Comparison of ENCODE assay signal across 16 cellular contexts in the genomic region with DNA sequence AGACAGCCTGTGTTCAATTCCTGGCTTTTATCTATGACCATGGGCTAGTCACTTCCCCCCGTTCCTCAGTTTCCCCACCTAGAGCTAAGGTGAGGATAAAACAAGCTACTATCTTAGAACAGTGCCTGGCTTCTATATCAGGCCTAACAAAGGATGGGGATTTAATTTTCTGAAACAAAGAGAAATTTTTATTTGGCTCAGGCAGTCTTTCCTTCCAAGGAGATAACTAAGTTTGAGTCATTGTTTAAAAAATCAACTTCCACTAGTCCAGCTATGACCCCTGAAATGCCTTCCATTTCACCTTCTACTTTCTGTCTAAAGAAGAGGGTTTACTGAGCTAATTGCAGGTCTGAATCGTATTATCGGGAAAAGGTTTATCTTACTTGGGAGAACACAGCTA.
DNase-seq lines count a peak whose midpoint lies in the region; ATAC-seq and TF ChIP-seq lines count a peak whose summit lies in the region.
"Had no signal": no experiment of that assay in that cellular context is flagged by ENCODE, and none has a peak within 500 bp of the region (broad histone marks: within the 10 kb centered on the region; RNA-seq: fewer than 3 reads in every experiment).

No MANE protein-coding gene starts in this region.

- POLR2A ChIA-PET in RWPE1 (lab: Yijun Ruan, JAX; ENCODE audit: low non-redundant PET): no interaction called here

- no peaks in the 10 kb centered on the region for H3K9me3 Mint-ChIP-seq in activated naive CD4-positive, alpha-beta T cell treated with anti-CD3 and anti-CD28 coated beads, Interleukin-2, amount 10 ng/mL, durations not matched to agents 7 days and 5 days
- no peaks in the 10 kb centered on the region for H3K9me3 Mint-ChIP-seq in stimulated activated effector memory CD8-positive, alpha-beta T cell treated with anti-CD3 and anti-CD28 coated beads, Interleukin-12 subunit alpha, Interleukin-12 subunit beta, amount 100 ng/mL, for 72 hours
- H3K9me3 Mint-ChIP-seq: activated B cell treated with CpG ODN at 0.5 μM for 24 hours; naive thymus-derived CD8-positive, alpha-beta T cell; type B pancreatic cell had no signal

- H3K4me1 Mint-ChIP-seq in activated naive CD4-positive, alpha-beta T cell treated with anti-CD3 and anti-CD28 coated beads, Interleukin-2, amount 10 ng/mL, durations not matched to agents 7 days and 5 days: peaks cover 3% of the 10 kb centered on the region
- H3K4me1 Mint-ChIP-seq in stimulated activated effector memory CD8-positive, alpha-beta T cell treated with anti-CD3 and anti-CD28 coated beads, Interleukin-12 subunit alpha, Interleukin-12 subunit beta, amount 100 ng/mL, for 72 hours: peaks cover 66% of the 10 kb centered on the region

- peak overlapping the region; percentile 34 for H3K27ac ChIP-seq in RWPE1

- peak overlapping the region; percentile 16 for H3K27ac Mint-ChIP-seq in activated naive CD4-positive, alpha-beta T cell treated with anti-CD3 and anti-CD28 coated beads, Interleukin-2, amount 10 ng/mL, durations not matched to agents 7 days and 5 days
- peak overlapping the region; percentile 1 for H3K27ac Mint-ChIP-seq in stimulated activated effector memory CD8-positive, alpha-beta T cell treated with anti-CD3 and anti-CD28 coated beads, Interleukin-12 subunit alpha, Interleukin-12 subunit beta, amount 100 ng/mL, for 72 hours
- H3K27ac Mint-ChIP-seq: activated B cell treated with CpG ODN at 0.5 μM for 24 hours, type B pancreatic cell had no signal

- no peak overlapping the region for H3K4me3 Mint-ChIP-seq in activated naive CD4-positive, alpha-beta T cell treated with anti-CD3 and anti-CD28 coated beads, Interleukin-2, amount 10 ng/mL, durations not matched to agents 7 days and 5 days
- H3K4me3 Mint-ChIP-seq in stimulated activated effector memory CD8-positive, alpha-beta T cell treated with anti-CD3 and anti-CD28 coated beads, Interleukin-12 subunit alpha, Interleukin-12 subunit beta, amount 100 ng/mL, for 72 hours: peak overlapping the region; percentile 18

- no peak for ATAC-seq in stimulated activated effector memory CD8-positive, alpha-beta T cell treated with anti-CD3 and anti-CD28 coated beads, Interleukin-12 subunit alpha, Interleukin-12 subunit beta, amount 100 ng/mL, for 72 hours
- ATAC-seq in GM19035 (IDR thresholded peaks at IDR 0.05; ENCODE audit: unreplicated experiment): no peak
- ATAC-seq: GM12878; naive thymus-derived CD8-positive, alpha-beta T cell; Right ventricle myocardium inferior; stimulated activated naive CD8-positive, alpha-beta T cell treated with anti-CD3 and anti-CD28 coated beads, Interleukin-15, Interleukin-2, amounts not matched to agents 100 U/mL and 50 U/mL, for 24 hours had no signal

- no peak for TF ChIP-seq CTCF in RWPE1 (conservative IDR thresholded peaks at IDR 0.05; ENCODE audit: low read depth)

- no peaks in the 10 kb centered on the region for H3K36me3 Mint-ChIP-seq in activated naive CD4-positive, alpha-beta T cell treated with anti-CD3 and anti-CD28 coated beads, Interleukin-2, amount 10 ng/mL, durations not matched to agents 7 days and 5 days
- no peaks in the 10 kb centered on the region for H3K36me3 Mint-ChIP-seq in stimulated activated effector memory CD8-positive, alpha-beta T cell treated with anti-CD3 and anti-CD28 coated beads, Interleukin-12 subunit alpha, Interleukin-12 subunit beta, amount 100 ng/mL, for 72 hours
- H3K36me3 Mint-ChIP-seq: naive thymus-derived CD8-positive, alpha-beta T cell; type B pancreatic cell had no signal

- CTCF ChIA-PET in activated naive CD4-positive, alpha-beta T cell treated with anti-CD3 and anti-CD28 coated beads, Interleukin-2, amount 10 ng/mL, durations not matched to agents 7 days and 5 days (lab: Charles Lee): interaction anchor here (0.6 kb wide), 1 partner anchor 235 kb away, joined by 3 read pairs; no protein-coding TSS in a partner anchor
- CTCF ChIA-PET in RWPE1 (lab: Yijun Ruan, JAX): no interaction called here

- DNase-seq in activated naive CD4-positive, alpha-beta T cell treated with anti-CD3 and anti-CD28 coated beads, Interleukin-2, amount 10 ng/mL, durations not matched to agents 7 days and 5 days: no peak
- DNase-seq in activated naive CD4-positive, alpha-beta T cell treated with Interleukin-2 at 50 U/mL for 16 hours: no peak
- no peak for DNase-seq in RWPE1 (ENCODE audit: low spot score)
- peak; percentile 45 for DNase-seq in iris pigment epithelial cell (ENCODE audit: low read depth)
- no peak for DNase-seq in stimulated activated effector memory CD8-positive, alpha-beta T cell treated with anti-CD3 and anti-CD28 coated beads, Interleukin-12 subunit alpha, Interleukin-12 subunit beta, amount 100 ng/mL, for 72 hours (ENCODE audit: low spot score in 2 of 2)
- no peak for DNase-seq in epidermal melanocyte (ENCODE audit: insufficient read length, low spot score)
- DNase-seq in COR-L47 (lab: John Stamatoyannopoulos, UW): no peak
- DNase-seq: activated B cell treated with CpG ODN at 0.5 μM for 24 hours; erythroblast; NCI-H1930; stimulated activated naive CD8-positive, alpha-beta T cell treated with anti-CD3 and anti-CD28 coated beads, Interleukin-15, Interleukin-2, amounts not matched to agents 100 U/mL and 50 U/mL, for 24 hours had no signal

- H3K27me3 Mint-ChIP-seq in activated naive CD4-positive, alpha-beta T cell treated with anti-CD3 and anti-CD28 coated beads, Interleukin-2, amount 10 ng/mL, durations not matched to agents 7 days and 5 days: no peaks in the 10 kb centered on the region
- H3K27me3 Mint-ChIP-seq: activated B cell treated with CpG ODN at 0.5 μM for 24 hours; naive thymus-derived CD8-positive, alpha-beta T cell; type B pancreatic cell had no signal
